In the genomic region with DNA sequence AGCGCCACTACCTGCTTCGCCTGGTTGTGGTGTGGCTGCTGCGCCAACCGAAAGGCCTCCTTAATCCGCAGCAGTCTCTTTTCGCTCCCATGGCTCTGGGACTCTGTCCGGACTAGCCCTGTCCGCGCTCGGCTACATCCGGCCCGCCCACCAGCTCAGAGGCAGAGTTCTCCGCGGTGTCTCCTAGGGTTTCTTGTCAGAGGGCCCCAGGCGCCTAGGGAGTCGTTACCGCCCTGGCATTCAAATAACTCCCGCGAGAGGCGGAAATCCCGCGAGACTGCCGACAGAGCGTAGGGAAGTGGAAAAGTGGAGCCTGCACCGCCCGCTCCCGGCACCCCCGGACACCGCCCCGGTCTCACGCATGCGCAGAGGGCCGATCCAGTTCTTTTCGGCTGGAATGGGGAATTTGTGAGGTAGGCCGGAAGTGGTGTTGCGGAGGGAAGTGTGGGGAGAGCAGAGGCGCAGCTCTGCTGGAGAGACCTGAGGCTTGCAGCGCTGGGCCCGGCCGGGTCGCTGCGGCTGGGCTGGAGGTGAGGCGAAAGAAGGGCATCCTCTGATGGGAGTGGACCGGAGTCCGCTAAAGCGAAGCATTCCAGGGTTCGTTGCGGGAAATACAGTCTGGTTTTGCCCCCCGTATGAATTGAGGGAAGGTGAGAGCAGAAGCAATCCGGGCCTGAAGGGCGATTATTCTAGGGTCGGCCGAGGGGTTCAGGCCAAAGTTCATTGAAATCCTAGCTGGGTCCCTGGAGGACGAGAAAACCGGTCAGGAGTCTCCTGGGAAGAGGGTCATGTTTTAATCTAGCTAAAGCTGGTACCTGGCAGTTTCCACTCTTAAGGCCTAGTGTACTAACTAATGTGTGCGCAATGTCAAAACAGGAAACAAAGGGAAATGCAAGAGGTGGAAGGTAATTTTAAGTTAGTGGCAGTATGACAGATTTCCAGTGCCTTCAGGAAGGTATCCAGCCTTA, we compare ENCODE assay signal across 1 cellular context.
TF ChIP-seq lines count a peak whose summit lies in the region.

Gene FAM200B (plus strand): TSS at position 456 of the 968 bp plus-strand sequence. CDS start 5,151 bp downstream, outside the sequence.

TF ChIP-seq in HepG2, 621 proteins besides CTCF, POLR2A, EP300 and RAD21 (continued from another document and continues in another):
- TF ChIP-seq, protein P1, sequence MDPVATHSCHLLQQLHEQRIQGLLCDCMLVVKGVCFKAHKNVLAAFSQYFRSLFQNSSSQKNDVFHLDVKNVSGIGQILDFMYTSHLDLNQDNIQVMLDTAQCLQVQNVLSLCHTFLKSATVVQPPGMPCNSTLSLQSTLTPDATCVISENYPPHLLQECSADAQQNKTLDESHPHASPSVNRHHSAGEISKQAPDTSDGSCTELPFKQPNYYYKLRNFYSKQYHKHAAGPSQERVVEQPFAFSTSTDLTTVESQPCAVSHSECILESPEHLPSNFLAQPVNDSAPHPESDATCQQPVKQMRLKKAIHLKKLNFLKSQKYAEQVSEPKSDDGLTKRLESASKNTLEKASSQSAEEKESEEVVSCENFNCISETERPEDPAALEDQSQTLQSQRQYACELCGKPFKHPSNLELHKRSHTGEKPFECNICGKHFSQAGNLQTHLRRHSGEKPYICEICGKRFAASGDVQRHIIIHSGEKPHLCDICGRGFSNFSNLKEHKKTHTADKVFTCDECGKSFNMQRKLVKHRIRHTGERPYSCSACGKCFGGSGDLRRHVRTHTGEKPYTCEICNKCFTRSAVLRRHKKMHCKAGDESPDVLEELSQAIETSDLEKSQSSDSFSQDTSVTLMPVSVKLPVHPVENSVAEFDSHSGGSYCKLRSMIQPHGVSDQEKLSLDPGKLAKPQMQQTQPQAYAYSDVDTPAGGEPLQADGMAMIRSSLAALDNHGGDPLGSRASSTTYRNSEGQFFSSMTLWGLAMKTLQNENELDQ (CRISPR knock-in tag; IDR thresholded peaks at IDR 0.05; ENCODE audit: borderline replicate concordance), result no peak
- TF ChIP-seq ZNF674 (CRISPR knock-in tag; IDR thresholded peaks at IDR 0.05; ENCODE audit: low read depth), result no peak
- peak; percentile 94 for TF ChIP-seq SP1 (IDR thresholded peaks at IDR 0.05)
- peak; percentile 45; the same call in 1 of the 2 replicates for TF ChIP-seq SP1 (CRISPR knock-in tag; IDR thresholded peaks at IDR 0.05)
- TF ChIP-seq PHF21A (CRISPR knock-in tag; IDR thresholded peaks at IDR 0.05), result peak; percentile 97
- peak; percentile 77; the same call in 1 of the 2 replicates for TF ChIP-seq SNAPC2 (CRISPR knock-in tag; IDR thresholded peaks at IDR 0.05)
- TF ChIP-seq NCOA2 (CRISPR knock-in tag; IDR thresholded peaks at IDR 0.05), result peak; percentile 25; the same call in 1 of the 2 replicates
- peak; percentile 81 for TF ChIP-seq ATF2 (CRISPR knock-in tag; IDR thresholded peaks at IDR 0.05)
- TF ChIP-seq, protein P2, sequence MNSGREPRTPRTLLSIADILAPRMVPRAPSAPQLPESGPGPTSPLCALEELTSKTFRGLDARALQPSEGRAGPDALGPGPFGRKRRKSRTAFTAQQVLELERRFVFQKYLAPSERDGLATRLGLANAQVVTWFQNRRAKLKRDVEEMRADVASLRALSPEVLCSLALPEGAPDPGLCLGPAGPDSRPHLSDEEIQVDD (CRISPR knock-in tag; IDR thresholded peaks at IDR 0.05; ENCODE audit: borderline replicate concordance), result no peak; the same call in 1 of the 2 replicates
- TF ChIP-seq TIGD3 (CRISPR knock-in tag; IDR thresholded peaks at IDR 0.05; ENCODE audit: borderline replicate concordance), result 0 out of 2 replicates have a peak, but pooled peaks have one; percentile 39
- 0 out of 2 replicates have a peak, but pooled peaks have one; percentile 63 for TF ChIP-seq ZNF543 (CRISPR knock-in tag; IDR thresholded peaks at IDR 0.05)
- TF ChIP-seq ZNF280D (CRISPR knock-in tag; IDR thresholded peaks at IDR 0.05), result peak; percentile 67; the same call in 1 of the 2 replicates
- peak; percentile 25; the same call in 1 of the 2 replicates for TF ChIP-seq RARA (CRISPR knock-in tag; IDR thresholded peaks at IDR 0.05)
- peak; percentile 61; the same call in 1 of the 2 replicates for TF ChIP-seq ZMAT3 (CRISPR knock-in tag; conservative IDR thresholded peaks at IDR 0.05)
- no peak for TF ChIP-seq EED (CRISPR knock-in tag; IDR thresholded peaks at IDR 0.05)
- TF ChIP-seq ZBTB8A (CRISPR knock-in tag; IDR thresholded peaks at IDR 0.05; ENCODE audit: borderline replicate concordance, low read depth), result no peak
- TF ChIP-seq BRD4 (CRISPR knock-in tag; IDR thresholded peaks at IDR 0.05), result peak; percentile 71
- peak; percentile 100 for TF ChIP-seq CHD2 (IDR thresholded peaks at IDR 0.05; ENCODE audit: low read depth, low read length)
- no peak; the same call in 1 of the 2 replicates for TF ChIP-seq TCF7 (IDR thresholded peaks at IDR 0.05; ENCODE audit: low read depth)
- TF ChIP-seq, protein P3, sequence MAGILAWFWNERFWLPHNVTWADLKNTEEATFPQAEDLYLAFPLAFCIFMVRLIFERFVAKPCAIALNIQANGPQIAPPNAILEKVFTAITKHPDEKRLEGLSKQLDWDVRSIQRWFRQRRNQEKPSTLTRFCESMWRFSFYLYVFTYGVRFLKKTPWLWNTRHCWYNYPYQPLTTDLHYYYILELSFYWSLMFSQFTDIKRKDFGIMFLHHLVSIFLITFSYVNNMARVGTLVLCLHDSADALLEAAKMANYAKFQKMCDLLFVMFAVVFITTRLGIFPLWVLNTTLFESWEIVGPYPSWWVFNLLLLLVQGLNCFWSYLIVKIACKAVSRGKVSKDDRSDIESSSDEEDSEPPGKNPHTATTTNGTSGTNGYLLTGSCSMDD (CRISPR knock-in tag; IDR thresholded peaks at IDR 0.05), result no peak
- peak; percentile 87; the same call in 1 of the 2 replicates for TF ChIP-seq ZNF350 (CRISPR knock-in tag; IDR thresholded peaks at IDR 0.05; ENCODE audit: borderline replicate concordance, low read depth)
- TF ChIP-seq, protein P4, sequence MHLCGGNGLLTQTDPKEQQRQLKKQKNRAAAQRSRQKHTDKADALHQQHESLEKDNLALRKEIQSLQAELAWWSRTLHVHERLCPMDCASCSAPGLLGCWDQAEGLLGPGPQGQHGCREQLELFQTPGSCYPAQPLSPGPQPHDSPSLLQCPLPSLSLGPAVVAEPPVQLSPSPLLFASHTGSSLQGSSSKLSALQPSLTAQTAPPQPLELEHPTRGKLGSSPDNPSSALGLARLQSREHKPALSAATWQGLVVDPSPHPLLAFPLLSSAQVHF (CRISPR knock-in tag; IDR thresholded peaks at IDR 0.05), result no peak
- no peak for TF ChIP-seq ZBTB7B (CRISPR knock-in tag; IDR thresholded peaks at IDR 0.05)
- TF ChIP-seq ZNF691 (CRISPR knock-in tag; IDR thresholded peaks at IDR 0.05; ENCODE audit: borderline replicate concordance, low read depth), result peak; percentile 82; the same call in 1 of the 2 replicates
- TF ChIP-seq MTF2 (CRISPR knock-in tag; IDR thresholded peaks at IDR 0.05; ENCODE audit: borderline replicate concordance), result no peak
- TF ChIP-seq MEF2D (CRISPR knock-in tag; IDR thresholded peaks at IDR 0.05), result peak; percentile 73; the same call in 1 of the 2 replicates
- 0 out of 2 replicates have a peak, but pooled peaks have one; percentile 52 for TF ChIP-seq NCOA1 (CRISPR knock-in tag; IDR thresholded peaks at IDR 0.05)
- TF ChIP-seq MLLT10 (CRISPR knock-in tag; IDR thresholded peaks at IDR 0.05), result no peak
- 0 out of 2 replicates have a peak, but pooled peaks have one; percentile 32 for TF ChIP-seq SMAD9 (CRISPR knock-in tag; IDR thresholded peaks at IDR 0.05)
- TF ChIP-seq NKX3-1 (CRISPR knock-in tag; IDR thresholded peaks at IDR 0.05), result peak; percentile 66; the same call in 1 of the 2 replicates
- TF ChIP-seq ZBTB20 (CRISPR knock-in tag; IDR thresholded peaks at IDR 0.05; ENCODE audit: borderline replicate concordance, low read depth), result peak; percentile 52; the same call in 1 of the 2 replicates
- TF ChIP-seq ZNF577 (CRISPR knock-in tag; IDR thresholded peaks at IDR 0.05; ENCODE audit: borderline replicate concordance, low read depth), result no peak
- peak; percentile 61 for TF ChIP-seq AGO2 (optimal IDR thresholded peaks at IDR 0.05; ENCODE audit: low read depth, low read length)
- TF ChIP-seq ZNF790 (CRISPR knock-in tag; IDR thresholded peaks at IDR 0.05; ENCODE audit: borderline replicate concordance), result 0 out of 2 replicates have a peak, but pooled peaks have one; percentile 72
- TF ChIP-seq, protein P5, sequence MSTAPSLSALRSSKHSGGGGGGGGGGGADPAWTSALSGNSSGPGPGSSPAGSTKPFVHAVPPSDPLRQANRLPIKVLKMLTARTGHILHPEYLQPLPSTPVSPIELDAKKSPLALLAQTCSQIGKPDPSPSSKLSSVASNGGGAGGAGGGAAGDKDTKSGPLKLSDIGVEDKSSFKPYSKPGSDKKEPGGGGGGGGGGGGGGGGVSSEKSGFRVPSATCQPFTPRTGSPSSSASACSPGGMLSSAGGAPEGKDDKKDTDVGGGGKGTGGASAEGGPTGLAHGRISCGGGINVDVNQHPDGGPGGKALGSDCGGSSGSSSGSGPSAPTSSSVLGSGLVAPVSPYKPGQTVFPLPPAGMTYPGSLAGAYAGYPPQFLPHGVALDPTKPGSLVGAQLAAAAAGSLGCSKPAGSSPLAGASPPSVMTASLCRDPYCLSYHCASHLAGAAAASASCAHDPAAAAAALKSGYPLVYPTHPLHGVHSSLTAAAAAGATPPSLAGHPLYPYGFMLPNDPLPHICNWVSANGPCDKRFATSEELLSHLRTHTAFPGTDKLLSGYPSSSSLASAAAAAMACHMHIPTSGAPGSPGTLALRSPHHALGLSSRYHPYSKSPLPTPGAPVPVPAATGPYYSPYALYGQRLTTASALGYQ (CRISPR knock-in tag; IDR thresholded peaks at IDR 0.05), result no peak; the same call in 1 of the 2 replicates
- TF ChIP-seq, protein P6, sequence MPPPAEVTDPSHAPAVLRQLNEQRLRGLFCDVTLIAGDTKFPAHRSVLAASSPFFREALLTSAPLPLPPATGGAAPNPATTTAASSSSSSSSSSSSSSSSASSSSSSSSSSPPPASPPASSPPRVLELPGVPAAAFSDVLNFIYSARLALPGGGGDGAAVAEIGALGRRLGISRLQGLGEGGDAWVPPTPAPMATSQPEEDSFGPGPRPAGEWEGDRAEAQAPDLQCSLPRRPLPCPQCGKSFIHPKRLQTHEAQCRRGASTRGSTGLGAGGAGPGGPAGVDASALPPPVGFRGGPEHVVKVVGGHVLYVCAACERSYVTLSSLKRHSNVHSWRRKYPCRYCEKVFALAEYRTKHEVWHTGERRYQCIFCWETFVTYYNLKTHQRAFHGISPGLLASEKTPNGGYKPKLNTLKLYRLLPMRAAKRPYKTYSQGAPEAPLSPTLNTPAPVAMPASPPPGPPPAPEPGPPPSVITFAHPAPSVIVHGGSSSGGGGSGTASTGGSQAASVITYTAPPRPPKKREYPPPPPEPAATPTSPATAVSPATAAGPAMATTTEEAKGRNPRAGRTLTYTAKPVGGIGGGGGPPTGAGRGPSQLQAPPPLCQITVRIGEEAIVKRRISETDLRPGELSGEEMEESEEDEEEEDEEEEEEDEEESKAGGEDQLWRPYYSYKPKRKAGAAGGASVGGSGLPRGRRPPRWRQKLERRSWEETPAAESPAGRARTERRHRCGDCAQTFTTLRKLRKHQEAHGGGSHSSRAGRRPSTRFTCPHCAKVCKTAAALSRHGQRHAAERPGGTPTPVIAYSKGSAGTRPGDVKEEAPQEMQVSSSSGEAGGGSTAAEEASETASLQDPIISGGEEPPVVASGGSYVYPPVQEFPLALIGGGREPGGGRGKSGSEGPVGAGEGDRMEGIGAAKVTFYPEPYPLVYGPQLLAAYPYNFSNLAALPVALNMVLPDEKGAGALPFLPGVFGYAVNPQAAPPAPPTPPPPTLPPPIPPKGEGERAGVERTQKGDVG (CRISPR knock-in tag; IDR thresholded peaks at IDR 0.05; ENCODE audit: borderline replicate concordance), result no peak
- no peak for TF ChIP-seq SUZ12 (IDR thresholded peaks at IDR 0.05; ENCODE audit: low read depth, low read length)
- TF ChIP-seq KDM5A (IDR thresholded peaks at IDR 0.05; ENCODE audit: borderline replicate concordance, low read length), result peak; percentile 77; the same call in 1 of the 2 replicates
- TF ChIP-seq ZSCAN20 (CRISPR knock-in tag; IDR thresholded peaks at IDR 0.05; ENCODE audit: borderline replicate concordance), result no peak
